Comparison of ENCODE assay signal across 10 cellular contexts in the genomic region with DNA sequence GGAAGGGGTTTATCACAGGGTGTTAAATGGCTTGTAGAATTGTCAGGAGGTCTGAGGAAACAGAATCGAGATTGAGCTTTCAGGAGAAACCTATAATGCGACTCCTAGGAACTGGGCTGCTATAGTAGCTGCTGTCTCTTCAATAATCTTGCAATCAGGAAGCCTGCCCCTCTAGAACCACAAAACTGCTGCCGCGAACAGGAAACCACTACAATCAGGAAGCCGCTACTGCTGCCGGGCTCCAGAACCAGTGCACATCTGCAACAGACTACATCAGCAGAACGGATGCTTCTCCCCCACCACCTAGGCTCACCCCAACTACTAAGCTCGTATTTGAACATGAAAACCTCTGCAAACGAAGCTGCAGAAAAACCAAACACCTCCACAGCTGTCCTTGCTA. TPM values are rescaled to one million over a fixed set of nuclear protein-coding genes. Genes with fewer than 3 reads are reported as not detected.
A peak's percentile ranks its signal among the peaks of the same experiment; 100 is the strongest.
DNase-seq lines count a peak whose midpoint lies in the region; ATAC-seq, FAIRE-seq and TF ChIP-seq lines count a peak whose summit lies in the region.
"Had no signal": no experiment of that assay in that cellular context is flagged by ENCODE, and none has a peak within 500 bp of the region (broad histone marks: within the 10 kb centered on the region; RNA-seq: fewer than 3 reads in every experiment).

No MANE protein-coding gene starts in this region.

- H3K36me3 ChIP-seq in BLaER1 treated with 17β-estradiol and CSF1 and Interleukin-3, amounts not matched to agents 10 nM and 100 nM = no peaks in the 10 kb centered on the region
- H3K36me3 ChIP-seq in adrenal gland (replicated peaks in 1 of 2) = no peaks in the 10 kb centered on the region

- DNase-seq in T follicular helper cell (ENCODE audit: low read depth) (peak; percentile 81), adrenal gland (peak; percentile 18 to 65 (median 39)), urothelium cell line (ENCODE audit: low spot score) (no peak), DMS 273 treated with DMSO at 0.1 percent for 48 hours (lab: John Stamatoyannopoulos, UW) (no peak)
- peak; percentile 62 to 65 for DNase-seq in stimulated activated CD4-positive, alpha-beta T cell treated with anti-CD3 and anti-CD28 coated beads, Interleukin-2, amount 100 ng/mL, for 24 hours

- H3K4me1 ChIP-seq in BLaER1 treated with 17β-estradiol and CSF1 and Interleukin-3, amounts not matched to agents 10 nM and 100 nM = peaks cover 38 to 100% (median 73%) of the 10 kb centered on the region in 10 experiments
- peaks cover 0 to 19% of the 10 kb centered on the region in 2 donors for H3K4me1 ChIP-seq in adrenal gland (replicated peaks in 1 of 2)

- no peaks in the 10 kb centered on the region for H4K20me1 ChIP-seq in BLaER1 treated with 17β-estradiol and CSF1 and Interleukin-3, amounts not matched to agents 10 nM and 100 nM

- H3K4me3 ChIP-seq in BLaER1 treated with 17β-estradiol and CSF1 and Interleukin-3, amounts not matched to agents 10 nM and 100 nM = peak overlapping the region in 4 of 10 experiments; percentile 4 to 35 (median 26); a peak in 5 of 20 replicates
- no peak overlapping the region for H3K4me3 ChIP-seq in adrenal gland

- H3K27ac ChIP-seq in BLaER1 treated with 17β-estradiol and CSF1 and Interleukin-3, amounts not matched to agents 10 nM and 100 nM = peak overlapping the region; percentile 36 to 82 (median 76); a peak in 21 of 22 replicates
- peak overlapping the region in 1 of 5 donors; percentile 25 for H3K27ac ChIP-seq in adrenal gland
- H3K27ac ChIP-seq: VCaP had no signal

- FAIRE-seq in urothelium cell line (lab: Jason Lieb, UNC) = no peak

- peak overlapping the region; percentile 57 to 90 (median 81) for H3K4me2 ChIP-seq in BLaER1 treated with 17β-estradiol and CSF1 and Interleukin-3, amounts not matched to agents 10 nM and 100 nM

- ATAC-seq in HG02610 (IDR thresholded peaks at IDR 0.05; ENCODE audit: unreplicated experiment) (peak; percentile 60), HG03520 (IDR thresholded peaks at IDR 0.05; ENCODE audit: unreplicated experiment) (no peak)

- peaks cover 0 to 8% (median 0%) of the 10 kb centered on the region in 11 experiments; a peak in 2 of 22 replicates for H3K9me3 ChIP-seq in BLaER1 treated with 17β-estradiol and CSF1 and Interleukin-3, amounts not matched to agents 10 nM and 100 nM (replicated peaks in 1 of 11)
- no peaks in the 10 kb centered on the region for H3K9me3 ChIP-seq in adrenal gland (replicated peaks in 1 of 3)

- no peak for TF ChIP-seq POLR2A in adrenal gland (IDR thresholded peaks at IDR 0.05)

- H3K27me3 ChIP-seq in BLaER1 treated with 17β-estradiol and CSF1 and Interleukin-3, amounts not matched to agents 10 nM and 100 nM = no peaks in the 10 kb centered on the region
- no peaks in the 10 kb centered on the region for H3K27me3 ChIP-seq in adrenal gland

- H3K9ac ChIP-seq in BLaER1 treated with 17β-estradiol and CSF1 and Interleukin-3, amounts not matched to agents 10 nM and 100 nM = peak overlapping the region in 10 of 11 experiments; percentile 22 to 65 (median 52); a peak in 16 of 22 replicates

- intact Hi-C loops in adrenal gland (cut with DNase I) = no loop called here

- no peak for TF ChIP-seq CTCF in adrenal gland (IDR thresholded peaks at IDR 0.05)

- WGBS in adrenal gland, 4 donors = 55 to 67% (median 61%) methylated on average over 9 of the region's 9 CpGs

RNA-seq across cellular contexts. Expression of a gene that starts 31.6 kb away (rescaled TPM):
- 1 to 10 TPM in 7 of 8 donors, under 1 TPM in 1; 0.72 to 4.8 (median 2.5) TPM for total RNA-seq in adrenal gland
- 1 to 10 TPM in 1 of 3 donors, under 1 TPM in 2; 0.34 to 1.4 (median 0.64) TPM for polyA plus RNA-seq in adrenal gland
- total RNA-seq: kidney epithelial cell had no signal

Comparison
In these comparisons a context has a peak if more than half of its experiments do, and no peak if none do; other contexts are left out.
1. DNase-seq: peak in T follicular helper cell (single experiment), adrenal gland (7 of 7) and stimulated activated CD4-positive, alpha-beta T cell treated with anti-CD3 and anti-CD28 coated beads, Interleukin-2, amount 100 ng/mL, for 24 hours (2 of 2); none in urothelium cell line (single experiment) and DMS 273 treated with DMSO at 0.1 percent for 48 hours (single experiment).